In the genomic region with DNA sequence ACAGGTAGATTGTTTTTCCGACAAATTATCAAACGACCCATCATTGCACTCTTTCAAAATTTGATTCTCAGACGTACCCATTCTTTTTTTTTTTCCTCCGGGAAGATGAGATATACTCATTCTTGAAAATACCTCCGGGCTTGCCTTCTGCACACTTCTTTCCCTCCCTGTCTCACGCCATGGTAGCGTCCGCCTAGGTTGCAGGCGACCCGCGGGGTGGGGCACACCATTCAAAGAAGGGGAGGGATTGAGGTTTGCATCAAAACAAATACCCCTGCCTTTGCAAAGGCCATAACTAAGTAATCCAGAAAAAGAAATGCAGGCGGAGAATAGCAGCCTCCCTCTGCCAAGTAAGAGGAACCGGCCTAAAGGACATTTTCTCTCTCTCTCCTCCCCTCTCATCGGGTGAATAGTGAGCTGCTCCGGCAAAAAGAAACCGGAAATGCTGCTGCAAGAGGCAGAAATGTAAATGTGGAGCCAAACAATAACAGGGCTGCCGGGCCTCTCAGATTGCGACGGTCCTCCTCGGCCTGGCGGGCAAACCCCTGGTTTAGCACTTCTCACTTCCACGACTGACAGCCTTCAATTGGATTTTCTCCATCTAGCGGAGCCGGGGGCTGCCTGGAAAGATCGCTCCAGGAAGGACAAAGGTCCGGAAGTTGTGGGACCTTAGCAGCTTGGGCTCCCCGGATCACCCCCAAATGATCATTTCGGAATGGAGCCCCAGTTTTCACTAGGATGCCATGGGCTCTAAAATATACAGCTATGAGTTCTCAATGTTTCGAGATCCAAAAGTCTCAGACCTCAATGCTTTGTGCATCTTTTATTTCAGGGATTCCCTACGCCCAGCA, we compare ENCODE assay signal across 1 cellular context.
TF ChIP-seq lines count a peak whose summit lies in the region.

No MANE protein-coding gene starts in this region.

TF ChIP-seq in HepG2, 621 proteins besides CTCF, POLR2A, EP300 and RAD21 (continued from another document and continues in another):
- TF ChIP-seq, protein P1, sequence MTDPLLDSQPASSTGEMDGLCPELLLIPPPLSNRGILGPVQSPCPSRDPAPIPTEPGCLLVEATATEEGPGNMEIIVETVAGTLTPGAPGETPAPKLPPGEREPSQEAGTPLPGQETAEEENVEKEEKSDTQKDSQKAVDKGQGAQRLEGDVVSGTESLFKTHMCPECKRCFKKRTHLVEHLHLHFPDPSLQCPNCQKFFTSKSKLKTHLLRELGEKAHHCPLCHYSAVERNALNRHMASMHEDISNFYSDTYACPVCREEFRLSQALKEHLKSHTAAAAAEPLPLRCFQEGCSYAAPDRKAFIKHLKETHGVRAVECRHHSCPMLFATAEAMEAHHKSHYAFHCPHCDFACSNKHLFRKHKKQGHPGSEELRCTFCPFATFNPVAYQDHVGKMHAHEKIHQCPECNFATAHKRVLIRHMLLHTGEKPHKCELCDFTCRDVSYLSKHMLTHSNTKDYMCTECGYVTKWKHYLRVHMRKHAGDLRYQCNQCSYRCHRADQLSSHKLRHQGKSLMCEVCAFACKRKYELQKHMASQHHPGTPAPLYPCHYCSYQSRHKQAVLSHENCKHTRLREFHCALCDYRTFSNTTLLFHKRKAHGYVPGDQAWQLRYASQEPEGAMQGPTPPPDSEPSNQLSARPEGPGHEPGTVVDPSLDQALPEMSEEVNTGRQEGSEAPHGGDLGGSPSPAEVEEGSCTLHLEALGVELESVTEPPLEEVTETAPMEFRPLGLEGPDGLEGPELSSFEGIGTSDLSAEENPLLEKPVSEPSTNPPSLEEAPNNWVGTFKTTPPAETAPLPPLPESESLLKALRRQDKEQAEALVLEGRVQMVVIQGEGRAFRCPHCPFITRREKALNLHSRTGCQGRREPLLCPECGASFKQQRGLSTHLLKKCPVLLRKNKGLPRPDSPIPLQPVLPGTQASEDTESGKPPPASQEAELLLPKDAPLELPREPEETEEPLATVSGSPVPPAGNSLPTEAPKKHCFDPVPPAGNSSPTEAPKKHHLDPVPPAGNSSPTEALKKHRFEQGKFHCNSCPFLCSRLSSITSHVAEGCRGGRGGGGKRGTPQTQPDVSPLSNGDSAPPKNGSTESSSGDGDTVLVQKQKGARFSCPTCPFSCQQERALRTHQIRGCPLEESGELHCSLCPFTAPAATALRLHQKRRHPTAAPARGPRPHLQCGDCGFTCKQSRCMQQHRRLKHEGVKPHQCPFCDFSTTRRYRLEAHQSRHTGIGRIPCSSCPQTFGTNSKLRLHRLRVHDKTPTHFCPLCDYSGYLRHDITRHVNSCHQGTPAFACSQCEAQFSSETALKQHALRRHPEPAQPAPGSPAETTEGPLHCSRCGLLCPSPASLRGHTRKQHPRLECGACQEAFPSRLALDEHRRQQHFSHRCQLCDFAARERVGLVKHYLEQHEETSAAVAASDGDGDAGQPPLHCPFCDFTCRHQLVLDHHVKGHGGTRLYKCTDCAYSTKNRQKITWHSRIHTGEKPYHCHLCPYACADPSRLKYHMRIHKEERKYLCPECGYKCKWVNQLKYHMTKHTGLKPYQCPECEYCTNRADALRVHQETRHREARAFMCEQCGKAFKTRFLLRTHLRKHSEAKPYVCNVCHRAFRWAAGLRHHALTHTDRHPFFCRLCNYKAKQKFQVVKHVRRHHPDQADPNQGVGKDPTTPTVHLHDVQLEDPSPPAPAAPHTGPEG (CRISPR knock-in tag; IDR thresholded peaks at IDR 0.05), result no peak
- no peak for TF ChIP-seq ZNF382 (CRISPR knock-in tag; IDR thresholded peaks at IDR 0.05; ENCODE audit: borderline replicate concordance)
- TF ChIP-seq RFX1 (IDR thresholded peaks at IDR 0.05), result no peak
- TF ChIP-seq ZFP41 (CRISPR knock-in tag; IDR thresholded peaks at IDR 0.05; ENCODE audit: borderline replicate concordance), result no peak; the same call in 1 of the 2 replicates
- no peak; the same call in 1 of the 2 replicates for TF ChIP-seq ZNF225 (CRISPR knock-in tag; IDR thresholded peaks at IDR 0.05)
- TF ChIP-seq, protein P2, sequence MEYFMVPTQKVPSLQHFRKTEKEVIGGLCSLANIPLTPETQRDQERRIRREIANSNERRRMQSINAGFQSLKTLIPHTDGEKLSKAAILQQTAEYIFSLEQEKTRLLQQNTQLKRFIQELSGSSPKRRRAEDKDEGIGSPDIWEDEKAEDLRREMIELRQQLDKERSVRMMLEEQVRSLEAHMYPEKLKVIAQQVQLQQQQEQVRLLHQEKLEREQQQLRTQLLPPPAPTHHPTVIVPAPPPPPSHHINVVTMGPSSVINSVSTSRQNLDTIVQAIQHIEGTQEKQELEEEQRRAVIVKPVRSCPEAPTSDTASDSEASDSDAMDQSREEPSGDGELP (IDR thresholded peaks at IDR 0.05; ENCODE audit: borderline replicate concordance, low read depth), result no peak
- TF ChIP-seq, protein P3, sequence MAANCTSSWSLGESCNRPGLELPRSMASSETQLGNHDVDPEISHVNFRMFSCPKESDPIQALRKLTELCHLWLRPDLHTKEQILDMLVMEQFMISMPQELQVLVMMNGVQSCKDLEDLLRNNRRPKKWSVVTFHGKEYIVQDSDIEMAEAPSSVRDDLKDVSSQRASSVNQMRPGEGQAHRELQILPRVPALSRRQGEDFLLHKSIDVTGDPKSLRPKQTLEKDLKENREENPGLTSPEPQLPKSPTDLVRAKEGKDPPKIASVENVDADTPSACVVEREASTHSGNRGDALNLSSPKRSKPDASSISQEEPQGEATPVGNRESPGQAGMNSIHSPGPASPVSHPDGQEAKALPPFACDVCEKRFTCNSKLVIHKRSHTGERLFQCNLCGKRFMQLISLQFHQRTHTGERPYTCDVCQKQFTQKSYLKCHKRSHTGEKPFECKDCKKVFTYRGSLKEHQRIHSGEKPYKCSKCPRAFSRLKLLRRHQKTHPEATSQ (CRISPR knock-in tag; IDR thresholded peaks at IDR 0.05; ENCODE audit: borderline replicate concordance), result no peak
- TF ChIP-seq ZNF232 (CRISPR knock-in tag; IDR thresholded peaks at IDR 0.05; ENCODE audit: borderline replicate concordance), result peak; percentile 76; the same call in 1 of the 2 replicates
- no peak for TF ChIP-seq ZNF577 (CRISPR knock-in tag; IDR thresholded peaks at IDR 0.05; ENCODE audit: borderline replicate concordance, low read depth)
- TF ChIP-seq, protein P4, sequence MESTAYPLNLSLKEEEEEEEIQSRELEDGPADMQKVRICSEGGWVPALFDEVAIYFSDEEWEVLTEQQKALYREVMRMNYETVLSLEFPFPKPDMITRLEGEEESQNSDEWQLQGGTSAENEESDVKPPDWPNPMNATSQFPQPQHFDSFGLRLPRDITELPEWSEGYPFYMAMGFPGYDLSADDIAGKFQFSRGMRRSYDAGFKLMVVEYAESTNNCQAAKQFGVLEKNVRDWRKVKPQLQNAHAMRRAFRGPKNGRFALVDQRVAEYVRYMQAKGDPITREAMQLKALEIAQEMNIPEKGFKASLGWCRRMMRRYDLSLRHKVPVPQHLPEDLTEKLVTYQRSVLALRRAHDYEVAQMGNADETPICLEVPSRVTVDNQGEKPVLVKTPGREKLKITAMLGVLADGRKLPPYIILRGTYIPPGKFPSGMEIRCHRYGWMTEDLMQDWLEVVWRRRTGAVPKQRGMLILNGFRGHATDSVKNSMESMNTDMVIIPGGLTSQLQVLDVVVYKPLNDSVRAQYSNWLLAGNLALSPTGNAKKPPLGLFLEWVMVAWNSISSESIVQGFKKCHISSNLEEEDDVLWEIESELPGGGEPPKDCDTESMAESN (CRISPR knock-in tag; conservative IDR thresholded peaks at IDR 0.05), result no peak
- peak; percentile 80; the same call in 1 of the 2 replicates for TF ChIP-seq ZNF761 (CRISPR knock-in tag; conservative IDR thresholded peaks at IDR 0.05)
- TF ChIP-seq RBM22 (optimal IDR thresholded peaks at IDR 0.05; ENCODE audit: low read length), result peak; percentile 55
- TF ChIP-seq ZNF317 (CRISPR knock-in tag; IDR thresholded peaks at IDR 0.05), result peak; percentile 44; the same call in 1 of the 2 replicates
- TF ChIP-seq ZNF776 (CRISPR knock-in tag; IDR thresholded peaks at IDR 0.05), result 0 out of 2 replicates have a peak, but pooled peaks have one; percentile 8
- no peak for TF ChIP-seq ZSCAN31 (CRISPR knock-in tag; IDR thresholded peaks at IDR 0.05; ENCODE audit: low read depth)
- peak; percentile 76; the same call in 1 of the 2 replicates for TF ChIP-seq KLF13 (CRISPR knock-in tag; IDR thresholded peaks at IDR 0.05)
- no peak for TF ChIP-seq ZNF33A (CRISPR knock-in tag; IDR thresholded peaks at IDR 0.05; ENCODE audit: borderline replicate concordance)
- TF ChIP-seq, protein P5, sequence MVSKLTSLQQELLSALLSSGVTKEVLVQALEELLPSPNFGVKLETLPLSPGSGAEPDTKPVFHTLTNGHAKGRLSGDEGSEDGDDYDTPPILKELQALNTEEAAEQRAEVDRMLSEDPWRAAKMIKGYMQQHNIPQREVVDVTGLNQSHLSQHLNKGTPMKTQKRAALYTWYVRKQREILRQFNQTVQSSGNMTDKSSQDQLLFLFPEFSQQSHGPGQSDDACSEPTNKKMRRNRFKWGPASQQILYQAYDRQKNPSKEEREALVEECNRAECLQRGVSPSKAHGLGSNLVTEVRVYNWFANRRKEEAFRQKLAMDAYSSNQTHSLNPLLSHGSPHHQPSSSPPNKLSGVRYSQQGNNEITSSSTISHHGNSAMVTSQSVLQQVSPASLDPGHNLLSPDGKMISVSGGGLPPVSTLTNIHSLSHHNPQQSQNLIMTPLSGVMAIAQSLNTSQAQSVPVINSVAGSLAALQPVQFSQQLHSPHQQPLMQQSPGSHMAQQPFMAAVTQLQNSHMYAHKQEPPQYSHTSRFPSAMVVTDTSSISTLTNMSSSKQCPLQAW (CRISPR knock-in tag; IDR thresholded peaks at IDR 0.05), result no peak
- no peak for TF ChIP-seq SKI (IDR thresholded peaks at IDR 0.05; ENCODE audit: partially characterized antibody)
- 0 out of 2 replicates have a peak, but pooled peaks have one; percentile 45 for TF ChIP-seq TP53 (CRISPR knock-in tag; conservative IDR thresholded peaks at IDR 0.05)
- TF ChIP-seq ZNF773 (CRISPR knock-in tag; IDR thresholded peaks at IDR 0.05; ENCODE audit: borderline replicate concordance), result 0 out of 2 replicates have a peak, but pooled peaks have one; percentile 47
- TF ChIP-seq, protein P6, sequence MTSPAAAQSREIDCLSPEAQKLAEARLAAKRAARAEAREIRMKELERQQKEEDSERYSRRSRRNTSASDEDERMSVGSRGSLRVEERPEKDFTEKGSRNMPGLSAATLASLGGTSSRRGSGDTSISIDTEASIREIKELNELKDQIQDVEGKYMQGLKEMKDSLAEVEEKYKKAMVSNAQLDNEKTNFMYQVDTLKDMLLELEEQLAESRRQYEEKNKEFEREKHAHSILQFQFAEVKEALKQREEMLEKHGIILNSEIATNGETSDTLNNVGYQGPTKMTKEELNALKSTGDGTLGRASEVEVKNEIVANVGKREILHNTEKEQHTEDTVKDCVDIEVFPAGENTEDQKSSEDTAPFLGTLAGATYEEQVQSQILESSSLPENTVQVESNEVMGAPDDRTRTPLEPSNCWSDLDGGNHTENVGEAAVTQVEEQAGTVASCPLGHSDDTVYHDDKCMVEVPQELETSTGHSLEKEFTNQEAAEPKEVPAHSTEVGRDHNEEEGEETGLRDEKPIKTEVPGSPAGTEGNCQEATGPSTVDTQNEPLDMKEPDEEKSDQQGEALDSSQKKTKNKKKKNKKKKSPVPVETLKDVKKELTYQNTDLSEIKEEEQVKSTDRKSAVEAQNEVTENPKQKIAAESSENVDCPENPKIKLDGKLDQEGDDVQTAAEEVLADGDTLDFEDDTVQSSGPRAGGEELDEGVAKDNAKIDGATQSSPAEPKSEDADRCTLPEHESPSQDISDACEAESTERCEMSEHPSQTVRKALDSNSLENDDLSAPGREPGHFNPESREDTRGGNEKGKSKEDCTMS (CRISPR knock-in tag; conservative IDR thresholded peaks at IDR 0.05), result no peak
- no peak for TF ChIP-seq ZFP36L1 (CRISPR knock-in tag; IDR thresholded peaks at IDR 0.05)
- no peak for TF ChIP-seq ZNF30 (CRISPR knock-in tag; IDR thresholded peaks at IDR 0.05)
- TF ChIP-seq IKZF1 (IDR thresholded peaks at IDR 0.05), result no peak
- 0 out of 2 replicates have a peak, but pooled peaks have one; percentile 75 for TF ChIP-seq ZNF34 (CRISPR knock-in tag; IDR thresholded peaks at IDR 0.05; ENCODE audit: borderline replicate concordance)
- no peak for TF ChIP-seq ZNF749 (CRISPR knock-in tag; IDR thresholded peaks at IDR 0.05; ENCODE audit: borderline replicate concordance)
- TF ChIP-seq FOSL2 (CRISPR knock-in tag; IDR thresholded peaks at IDR 0.05), result 0 out of 2 replicates have a peak, but pooled peaks have one; percentile 8
- 0 out of 2 replicates have a peak, but pooled peaks have one; percentile 23 for TF ChIP-seq MED1 (CRISPR knock-in tag; IDR thresholded peaks at IDR 0.05)
- 0 out of 2 replicates have a peak, but pooled peaks have one; percentile 57 for TF ChIP-seq SNAI1 (CRISPR knock-in tag; IDR thresholded peaks at IDR 0.05; ENCODE audit: borderline replicate concordance)
- TF ChIP-seq ZNF777 (CRISPR knock-in tag; IDR thresholded peaks at IDR 0.05), result no peak
- no peak for TF ChIP-seq SSRP1 (CRISPR knock-in tag; IDR thresholded peaks at IDR 0.05)
- TF ChIP-seq ZFP37 (CRISPR knock-in tag; IDR thresholded peaks at IDR 0.05; ENCODE audit: borderline replicate concordance), result no peak
- TF ChIP-seq NKX3-1 (CRISPR knock-in tag; IDR thresholded peaks at IDR 0.05), result no peak
- TF ChIP-seq KLF16 (CRISPR knock-in tag; IDR thresholded peaks at IDR 0.05), result no peak
- no peak for TF ChIP-seq KLF9 (CRISPR knock-in tag; IDR thresholded peaks at IDR 0.05; ENCODE audit: low read depth)
- no peak for TF ChIP-seq KDM4B (CRISPR knock-in tag; IDR thresholded peaks at IDR 0.05)
- no peak for TF ChIP-seq ZNF431 (CRISPR knock-in tag; IDR thresholded peaks at IDR 0.05; ENCODE audit: borderline replicate concordance, low read depth)
- TF ChIP-seq NR2C2 (CRISPR knock-in tag; IDR thresholded peaks at IDR 0.05; ENCODE audit: borderline replicate concordance), result peak; percentile 48; the same call in 1 of the 2 replicates
- 0 out of 2 replicates have a peak, but pooled peaks have one; percentile 27 for TF ChIP-seq MYC (CRISPR knock-in tag; IDR thresholded peaks at IDR 0.05; ENCODE audit: borderline replicate concordance)
- TF ChIP-seq, protein P7, sequence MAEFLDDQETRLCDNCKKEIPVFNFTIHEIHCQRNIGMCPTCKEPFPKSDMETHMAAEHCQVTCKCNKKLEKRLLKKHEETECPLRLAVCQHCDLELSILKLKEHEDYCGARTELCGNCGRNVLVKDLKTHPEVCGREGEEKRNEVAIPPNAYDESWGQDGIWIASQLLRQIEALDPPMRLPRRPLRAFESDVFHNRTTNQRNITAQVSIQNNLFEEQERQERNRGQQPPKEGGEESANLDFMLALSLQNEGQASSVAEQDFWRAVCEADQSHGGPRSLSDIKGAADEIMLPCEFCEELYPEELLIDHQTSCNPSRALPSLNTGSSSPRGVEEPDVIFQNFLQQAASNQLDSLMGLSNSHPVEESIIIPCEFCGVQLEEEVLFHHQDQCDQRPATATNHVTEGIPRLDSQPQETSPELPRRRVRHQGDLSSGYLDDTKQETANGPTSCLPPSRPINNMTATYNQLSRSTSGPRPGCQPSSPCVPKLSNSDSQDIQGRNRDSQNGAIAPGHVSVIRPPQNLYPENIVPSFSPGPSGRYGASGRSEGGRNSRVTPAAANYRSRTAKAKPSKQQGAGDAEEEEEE (CRISPR knock-in tag; IDR thresholded peaks at IDR 0.05; ENCODE audit: borderline replicate concordance), result no peak
- 0 out of 2 replicates have a peak, but pooled peaks have one; percentile 54 for TF ChIP-seq MYNN (CRISPR knock-in tag; IDR thresholded peaks at IDR 0.05; ENCODE audit: low read depth)
- no peak for TF ChIP-seq ZNF10 (CRISPR knock-in tag; IDR thresholded peaks at IDR 0.05; ENCODE audit: borderline replicate concordance, low read depth)
- no peak for TF ChIP-seq ZNF564 (CRISPR knock-in tag; IDR thresholded peaks at IDR 0.05)
- TF ChIP-seq SRF (IDR thresholded peaks at IDR 0.05; ENCODE audit: low read depth, low read length), result no peak
- peak; percentile 67; the same call in 1 of the 2 replicates for TF ChIP-seq ZNF335 (CRISPR knock-in tag; IDR thresholded peaks at IDR 0.05)
- TF ChIP-seq NFE2L1 (CRISPR knock-in tag; IDR thresholded peaks at IDR 0.05; ENCODE audit: borderline replicate concordance), result no peak
